Comparison of ENCODE assay signal across 24 cellular contexts in genomic region chr3:5112043-5112442, GRCh38. TPM values are rescaled to one million over a fixed set of nuclear protein-coding genes. Genes with fewer than 3 reads are reported as not detected.
DNase-seq lines count a peak whose midpoint lies in the region; ATAC-seq, FAIRE-seq and TF ChIP-seq lines count a peak whose summit lies in the region.
"Had no signal": no experiment of that assay in that cellular context is flagged by ENCODE, and none has a peak within 500 bp of the region (broad histone marks: within the 10 kb centered on the region; RNA-seq: fewer than 3 reads in every experiment).

No MANE protein-coding gene starts in this region.

- H3K9me3 Mint-ChIP-seq in activated CD8-positive, alpha-beta memory T cell treated with anti-CD3 and anti-CD28 coated beads, Interleukin-2, amount 10 ng/mL, durations not matched to agents 7 days and 5 days (ENCODE audit: low read depth) = no peaks in the 10 kb centered on the region
- H3K9me3 Mint-ChIP-seq in type B pancreatic cell = no peaks in the 10 kb centered on the region
- H3K9me3 Mint-ChIP-seq: CD8-positive, alpha-beta memory T cell had no signal

- SMC1A ChIA-PET in GM12878 (lab: Charles Lee; ENCODE audit: uncharacterized antibody, unreplicated experiment) = interaction anchor here (1.1 kb wide), 1 partner anchor 400 kb away, joined by 3 read pairs; no protein-coding TSS in a partner anchor

- in situ Hi-C loops in GM12878 (cut with MboI) = no loop called here

- no peak overlapping the region for H3K4me3 Mint-ChIP-seq in activated CD8-positive, alpha-beta memory T cell treated with anti-CD3 and anti-CD28 coated beads, Interleukin-2, amount 10 ng/mL, durations not matched to agents 7 days and 5 days
- no peak overlapping the region for H3K4me3 Mint-ChIP-seq in type B pancreatic cell
- H3K4me3 Mint-ChIP-seq: CD14-positive monocyte; CD8-positive, alpha-beta memory T cell had no signal

- POLR2A ChIA-PET in GM12878 (lab: Charles Lee) = interaction anchor here (0.6 kb wide), 2 partner anchors 13 to 52 kb away, joined by 3 to 7 read pairs; no protein-coding TSS in a partner anchor

- no peak for FAIRE-seq in GM12878 (lab: Jason Lieb, UNC)

- no peaks in the 10 kb centered on the region for H3K36me3 Mint-ChIP-seq in activated CD8-positive, alpha-beta memory T cell treated with anti-CD3 and anti-CD28 coated beads, Interleukin-2, amount 10 ng/mL, durations not matched to agents 7 days and 5 days
- no peaks in the 10 kb centered on the region for H3K36me3 Mint-ChIP-seq in type B pancreatic cell
- H3K36me3 Mint-ChIP-seq: CD14-positive monocyte; CD8-positive, alpha-beta memory T cell had no signal

- H3K27ac ChIP-seq in GM12878 (ENCODE audit: control insufficient read depth, insufficient read depth) = no peak overlapping the region
- H3K27ac ChIP-seq: 22Rv1, PC-9 had no signal

- TF ChIP-seq RAD21 in GM12878 (IDR thresholded peaks at IDR 0.05; ENCODE audit: insufficient read depth, low read depth, low read length) = no peak

- H3K4me3 ChIP-seq in GM12878 = no peak overlapping the region
- H3K4me3 ChIP-seq: PC-9 had no signal

- no peaks in the 10 kb centered on the region for H3K9me3 ChIP-seq in GM12878 (replicated peaks; ENCODE audit: control insufficient read depth, insufficient read depth, low read length)
- H3K9me3 ChIP-seq: BE2C had no signal

- RAD21 ChIA-PET in GM12878 (lab: Charles Lee; ENCODE audit: unreplicated experiment) = no interaction called here

- no peak overlapping the region for H3K27ac Mint-ChIP-seq in activated CD8-positive, alpha-beta memory T cell treated with anti-CD3 and anti-CD28 coated beads, Interleukin-2, amount 10 ng/mL, durations not matched to agents 7 days and 5 days
- H3K27ac Mint-ChIP-seq in type B pancreatic cell = no peak overlapping the region
- H3K27ac Mint-ChIP-seq: CD14-positive monocyte; CD8-positive, alpha-beta memory T cell had no signal

- H3K27me3 Mint-ChIP-seq in activated CD8-positive, alpha-beta memory T cell treated with anti-CD3 and anti-CD28 coated beads, Interleukin-2, amount 10 ng/mL, durations not matched to agents 7 days and 5 days = no peaks in the 10 kb centered on the region
- peaks cover 4% of the 10 kb centered on the region for H3K27me3 Mint-ChIP-seq in type B pancreatic cell

- intact Hi-C loops in GM12878 (cut with micrococcal nuclease; ENCODE audit: unreplicated experiment) = no loop called here

- TF ChIP-seq POLR2A in GM12878 (IDR thresholded peaks at IDR 0.05; ENCODE audit: low read depth, low read length) = no peak

- DNase-seq in activated CD8-positive, alpha-beta memory T cell treated with anti-CD3 and anti-CD28 coated beads, Interleukin-2, amount 10 ng/mL, durations not matched to agents 7 days and 5 days = no peak
- no peak for DNase-seq in activated CD8-positive, alpha-beta memory T cell treated with anti-CD3 and anti-CD28 coated beads, Interleukin-2, amount 50 U/mL, for 48 hours
- DNase-seq in GM12878 (ENCODE audit: low read depth, low spot score) (no peak), AG08396 (ENCODE audit: low spot score) (no peak), type B pancreatic cell (ENCODE audit: extremely low spot score, unreplicated experiment) (no peak)
- DNase-seq: BE2C; CD8-positive, alpha-beta memory T cell; DMS79 treated with DMSO at 0.1 percent for 48 hours; GF-D8; IMR-90; KG1; MM.1S; NCI-H2029; NCI-H446 treated with DMSO at 0.1 percent for 48 hours; NCI-H526; NCI-H82; NK-92 treated with Interleukin-12 subunit alpha and Interleukin-12 subunit beta, amount 100 ng/mL, for 24 hours; PC-9; Right ventricle myocardium superior; RPMI8226 had no signal

- H3K27me3 ChIP-seq in GM12878 (replicated peaks in 1 of 2; ENCODE audit: control insufficient read depth in 2 of 2, insufficient read depth in 2 of 2, low read length in 1 of 2) = no peaks in the 10 kb centered on the region
- H3K27me3 ChIP-seq: BE2C had no signal

- TF ChIP-seq CTCF in GM12878 (IDR thresholded peaks at IDR 0.05 in 2 of 3, conservative IDR thresholded peaks at IDR 0.05 in 1 of 3; ENCODE audit: control insufficient read depth in 2 of 3, extremely low read depth in 1 of 3, insufficient read depth in 1 of 3, low read depth in 3 of 3, low read length in 3 of 3) (no peak), type B pancreatic cell (conservative IDR thresholded peaks at IDR 0.05) (no peak)

- no peak overlapping the region for H3K4me2 ChIP-seq in GM12878 (ENCODE audit: control insufficient read depth, insufficient read depth)
- H3K4me2 ChIP-seq: PC-9 had no signal

- no peak overlapping the region for H3K9ac ChIP-seq in GM12878 (ENCODE audit: control insufficient read depth, insufficient read depth, low read length)

- H3K36me3 ChIP-seq in GM12878 (ENCODE audit: control insufficient read depth in 2 of 2, insufficient read depth in 2 of 2, low read length in 1 of 2) = no peaks in the 10 kb centered on the region
- H3K36me3 ChIP-seq: BE2C had no signal

- CTCF ChIA-PET in activated CD8-positive, alpha-beta memory T cell treated with anti-CD3 and anti-CD28 coated beads, Interleukin-2, amount 10 ng/mL, durations not matched to agents 7 days and 5 days (lab: Charles Lee) = interaction anchor here (1.1 to 1.4 kb wide), 2 partner anchors 10 to 401 kb away, joined by 3 to 7 read pairs; partner anchors contain the start of gene ARL8B
- CTCF ChIA-PET in GM12878 (lab: Yijun Ruan, JAX) = interaction anchor here (0.8 to 1.8 kb wide), 4 partner anchors 10 to 400 kb away, joined by 3 to 5 read pairs (median 4); no protein-coding TSS in a partner anchor

- peaks cover 5% of the 10 kb centered on the region for H3K4me1 Mint-ChIP-seq in activated CD8-positive, alpha-beta memory T cell treated with anti-CD3 and anti-CD28 coated beads, Interleukin-2, amount 10 ng/mL, durations not matched to agents 7 days and 5 days
- H3K4me1 Mint-ChIP-seq in type B pancreatic cell (ENCODE audit: unreplicated experiment) = no peaks in the 10 kb centered on the region
- H3K4me1 Mint-ChIP-seq: CD8-positive, alpha-beta memory T cell had no signal

- no peak overlapping the region for H2AFZ ChIP-seq in GM12878 (ENCODE audit: control insufficient read depth, low read depth, low read length)
- H2AFZ ChIP-seq: PC-9 had no signal

- no TSS peak for BruUV-seq in GM12878 (replicated peaks; lab: Mats Ljungman, UMichigan)

- peaks cover 5% of the 10 kb centered on the region; the same call in 1 of the 2 replicates for H3K4me1 ChIP-seq in GM12878 (ENCODE audit: control insufficient read depth, insufficient read depth, low read length)
- H3K4me1 ChIP-seq: BE2C had no signal

- WGBS in GM12878 (ENCODE audit: insufficient coverage, insufficient replicate concordance, low lambda C conversion rate, missing lambda C conversion rate) = 19% methylated on average over 2 of the region's 2 CpGs

- no peak for TF ChIP-seq EP300 in GM12878 (IDR thresholded peaks at IDR 0.05; ENCODE audit: borderline replicate concordance in 1 of 2, control insufficient read depth in 1 of 2, low read depth in 2 of 2, low read length in 2 of 2)

- no peaks in the 10 kb centered on the region for H4K20me1 ChIP-seq in GM12878 (ENCODE audit: control insufficient read depth, insufficient read depth)

- peak; percentile 23 for ATAC-seq in activated CD8-positive, alpha-beta memory T cell treated with anti-CD3 and anti-CD28 coated beads, Interleukin-2, amount 10 ng/mL, durations not matched to agents 7 days and 5 days
- ATAC-seq in HG02588 (IDR thresholded peaks at IDR 0.05; ENCODE audit: unreplicated experiment) = peak; percentile 62
- no peak for ATAC-seq in GM12878
- no peak for ATAC-seq in HG02571 (IDR thresholded peaks at IDR 0.05; ENCODE audit: unreplicated experiment)

- H3K79me2 ChIP-seq in GM12878 (ENCODE audit: control insufficient read depth, insufficient read depth, low read length) = no peaks in the 10 kb centered on the region

TF ChIP-seq in GM12878, 131 proteins besides CTCF, POLR2A, EP300 and RAD21:
- TF ChIP-seq ZNF622 (IDR thresholded peaks at IDR 0.05) (no peak), ATF7 (IDR thresholded peaks at IDR 0.05; ENCODE audit: low read depth) (0 out of 2 replicates have a peak, but pooled peaks have one; percentile 39)

RNA-seq across cellular contexts. Expression of gene ARL8B, which starts 10.0 kb away (rescaled TPM):
- total RNA-seq in activated CD8-positive, alpha-beta memory T cell treated with anti-CD3 and anti-CD28 coated beads, Interleukin-2, amount 10 ng/mL, durations not matched to agents 7 days and 5 days = 10 to 100 TPM; 36.0 to 46.8 TPM
- 54.6 and 122 TPM in 2 replicates for total RNA-seq in GM12878 (2013; cell fraction: nucleolus; rRNA removed)
- total RNA-seq in GM12878 (2014; rRNA removed) (22.0 and 25.9 TPM in 2 replicates), GM12878 (2014; rRNA removed; fragmentation: Illumina TruSeq; extraction: Trizol) (50.9 and 52.6 TPM in 2 replicates), GM12878 (2021) (48.9 and 51.3 TPM in 2 replicates), type B pancreatic cell (ENCODE audit: low replicate concordance) (43.5 and 63.0 TPM in 2 replicates)
- polyA plus RNA-seq in GM12878 (2011; ENCODE audit: low read depth) = 18.7 TPM
- polyA plus RNA-seq in GM12878 (2011; rRNA removed) (31.1 and 67.4 TPM in 2 replicates), GM12878 (2014; fragmentation: Illumina TruSeq; extraction: Trizol) (69.0 and 92.2 TPM in 2 replicates), GM12878 (2014; fragmentation: Nextera tagmentation; extraction: Ambion mirVana) (10 to 100 TPM; 36.5 to 38.5 TPM), GM12878 (2014; rRNA removed) (31.9 and 36.0 TPM in 2 replicates), GM12878 (2016; fragmentation: Nextera tagmentation; extraction: Ambion mirVana) (10 to 100 TPM; 80.6 TPM)
- 23.0 and 24.2 TPM in 2 replicates for polyA plus RNA-seq in GM12878 (2011; cell fraction: cytosol; rRNA removed)
- polyA plus RNA-seq in GM12878 (2011; cell fraction: nucleus; rRNA removed) = 21.6 and 23.4 TPM in 2 replicates
- 33.7 and 43.4 TPM in 2 replicates for polyA plus RNA-seq in GM12878 (2012)
- 11.8 and 14.4 TPM in 2 replicates for polyA minus RNA-seq in GM12878 (2011; rRNA and poly(A)+ RNA removed)
- polyA minus RNA-seq in GM12878 (2011; cell fraction: cytosol; rRNA and poly(A)+ RNA removed) = 9.4 and 16.4 TPM in 2 replicates
- polyA minus RNA-seq in GM12878 (2011; cell fraction: nucleus; rRNA and poly(A)+ RNA removed) = 11.5 and 20.0 TPM in 2 replicates

Comparison
In these comparisons a context has a peak if more than half of its experiments do, and no peak if none do; other contexts are left out.
1. ATAC-seq: peak in activated CD8-positive, alpha-beta memory T cell treated with anti-CD3 and anti-CD28 coated beads, Interleukin-2, amount 10 ng/mL, durations not matched to agents 7 days and 5 days (single experiment) and HG02588 (single experiment); none in GM12878 (single experiment) and HG02571 (single experiment).